In the genomic region with DNA sequence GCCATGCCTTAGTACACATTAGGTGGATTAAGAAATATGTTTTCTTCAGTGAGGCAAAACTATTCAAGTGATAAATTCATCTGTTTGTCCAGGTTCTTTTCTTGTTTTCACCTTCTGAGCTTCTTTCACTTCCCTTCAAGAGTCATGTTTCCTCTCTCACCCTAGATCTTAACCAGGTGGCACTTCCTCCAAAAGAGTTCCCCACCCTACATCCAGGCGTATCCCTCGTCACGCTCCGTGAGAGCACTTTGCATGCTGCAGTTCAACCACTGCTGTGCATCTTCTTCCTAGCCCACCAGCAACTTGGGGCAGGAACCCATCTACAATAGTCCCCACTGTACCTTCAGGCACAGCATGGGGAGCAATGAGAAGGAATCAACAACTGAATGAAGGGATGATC, we compare ENCODE assay signal across 13 cellular contexts. TPM values are rescaled to one million over a fixed set of nuclear protein-coding genes. Genes with fewer than 3 reads are reported as not detected.
DNase-seq lines count a peak whose midpoint lies in the region; ATAC-seq and TF ChIP-seq lines count a peak whose summit lies in the region.
"Had no signal": no experiment of that assay in that cellular context is flagged by ENCODE, and none has a peak within 500 bp of the region (broad histone marks: within the 10 kb centered on the region; RNA-seq: fewer than 3 reads in every experiment).

No MANE protein-coding gene starts in this region.

- peaks cover 0 to 7% (median under 1%) of the 10 kb centered on the region in 4 donors for H3K4me1 ChIP-seq in Peyer's patch

- TF ChIP-seq POLR2A in Peyer's patch (IDR thresholded peaks at IDR 0.05), result no peak

- H3K27me3 ChIP-seq in Peyer's patch, result no peaks in the 10 kb centered on the region
- H3K27me3 ChIP-seq: suprapubic skin had no signal

- H3K9me3 Mint-ChIP-seq in activated naive CD4-positive, alpha-beta T cell treated with anti-CD3 and anti-CD28 coated beads, Interleukin-2, amount 50 U/mL, for 72 hours, result peaks cover 7 to 27% of the 10 kb centered on the region in 2 donors

- H3K36me3 ChIP-seq in Peyer's patch, result no peaks in the 10 kb centered on the region
- H3K36me3 ChIP-seq: suprapubic skin had no signal

- peak in 2 of 3 donors; percentile 84 to 85 for DNase-seq in Peyer's patch
- DNase-seq in activated naive CD4-positive, alpha-beta T cell treated with anti-CD3 and anti-CD28 coated beads, Interleukin-2, amount 50 U/mL, for 72 hours (ENCODE audit: low spot score in 2 of 2), result no peak
- no peak for DNase-seq in OCI-M2 (lab: John Stamatoyannopoulos, UW; ENCODE audit: unreplicated experiment)
- DNase-seq in HT-29 (ENCODE audit: low spot score), result no peak
- DNase-seq in cerebellum (ENCODE audit: low spot score), result no peak
- DNase-seq: activated CD4-positive, CD25-positive, alpha-beta regulatory T cell; activated naive CD4-positive, alpha-beta T cell treated with anti-CD3 and anti-CD28 coated beads for 36 hours; dermis blood vessel endothelial cell; stimulated activated CD4-positive, alpha-beta T cell treated with anti-CD3 and anti-CD28 coated beads, Interleukin-15, amount 100 ng/mL, for 24 hours had no signal

- no peak for TF ChIP-seq CTCF in Peyer's patch (IDR thresholded peaks at IDR 0.05)

- H3K27ac ChIP-seq in Peyer's patch, result peak overlapping the region in 1 of 4 donors; percentile 73
- H3K27ac ChIP-seq: suprapubic skin had no signal

- H3K36me3 Mint-ChIP-seq in activated naive CD4-positive, alpha-beta T cell treated with anti-CD3 and anti-CD28 coated beads, Interleukin-2, amount 50 U/mL, for 72 hours, result peaks cover 12 to 33% of the 10 kb centered on the region in 2 donors

- H3K4me3 ChIP-seq in Peyer's patch, result no peak overlapping the region
- H3K4me3 ChIP-seq: suprapubic skin had no signal

- ATAC-seq in GM18502 (IDR thresholded peaks at IDR 0.05; ENCODE audit: poor library complexity, unreplicated experiment) (peak; percentile 93), GM19468 (IDR thresholded peaks at IDR 0.05; ENCODE audit: extremely low read depth, unreplicated experiment) (peak; percentile 79), HG02981 (IDR thresholded peaks at IDR 0.05; ENCODE audit: unreplicated experiment) (peak; percentile 89)
- no peak for ATAC-seq in activated naive CD4-positive, alpha-beta T cell treated with anti-CD3 and anti-CD28 coated beads, Interleukin-2, amount 50 U/mL, for 72 hours

- H3K27ac Mint-ChIP-seq in activated naive CD4-positive, alpha-beta T cell treated with anti-CD3 and anti-CD28 coated beads, Interleukin-2, amount 50 U/mL, for 72 hours, result no peak overlapping the region
- H3K27ac Mint-ChIP-seq: activated naive CD4-positive, alpha-beta T cell treated with anti-CD3 and anti-CD28 coated beads for 36 hours had no signal

- peaks cover 0 to 11% (median 0%) of the 10 kb centered on the region in 4 donors for H3K9me3 ChIP-seq in Peyer's patch
- H3K9me3 ChIP-seq: suprapubic skin had no signal

RNA-seq across cellular contexts. Expression of a gene that starts 28.9 kb away (rescaled TPM):
- total RNA-seq in Peyer's patch (100 to 1,000 TPM in 1 of 4 donors, 10 to 100 TPM in 3; 18.5 to 128 (median 60.5) TPM), cerebellum (9.2 TPM)
- 10 to 100 TPM in 1 of 2 donors, 1 to 10 TPM in 1; 1.1 to 32.6 TPM for total RNA-seq in activated naive CD4-positive, alpha-beta T cell treated with anti-CD3 and anti-CD28 coated beads, Interleukin-2, amount 50 U/mL, for 72 hours
- total RNA-seq in HT-29 (2014; rRNA removed; shearing (Covaris generic)), result 38.2 and 65.1 TPM in 2 replicates

RNA-seq across cellular contexts. Expression of a gene that starts 29.3 kb away (rescaled TPM):
- total RNA-seq in Peyer's patch, result 10 to 100 TPM in 1 of 4 donors, under 1 TPM in 1, not detected in 2; 0.80 to 10.7 TPM
- total RNA-seq in activated naive CD4-positive, alpha-beta T cell treated with anti-CD3 and anti-CD28 coated beads, Interleukin-2, amount 50 U/mL, for 72 hours, result 1 to 10 TPM in 1 of 2 donors, not detected in 1; 1.7 TPM
- 3.9 and 7.5 TPM in 2 replicates for total RNA-seq in HT-29 (2014; rRNA removed; shearing (Covaris generic))
- 1.8 TPM for total RNA-seq in cerebellum

Comparison
In these comparisons a context has a peak if more than half of its experiments do, and no peak if none do; other contexts are left out.
1. ATAC-seq: peak in GM18502 (single experiment), GM19468 (single experiment) and HG02981 (single experiment); none in activated naive CD4-positive, alpha-beta T cell treated with anti-CD3 and anti-CD28 coated beads, Interleukin-2, amount 50 U/mL, for 72 hours (0 of 2).
2. DNase-seq: peak in Peyer's patch (2 of 3); none in activated naive CD4-positive, alpha-beta T cell treated with anti-CD3 and anti-CD28 coated beads, Interleukin-2, amount 50 U/mL, for 72 hours (0 of 2), OCI-M2 (single experiment), HT-29 (single experiment) and cerebellum (single experiment).